ENCODE assay signal across 8 cellular contexts in the genomic region with DNA sequence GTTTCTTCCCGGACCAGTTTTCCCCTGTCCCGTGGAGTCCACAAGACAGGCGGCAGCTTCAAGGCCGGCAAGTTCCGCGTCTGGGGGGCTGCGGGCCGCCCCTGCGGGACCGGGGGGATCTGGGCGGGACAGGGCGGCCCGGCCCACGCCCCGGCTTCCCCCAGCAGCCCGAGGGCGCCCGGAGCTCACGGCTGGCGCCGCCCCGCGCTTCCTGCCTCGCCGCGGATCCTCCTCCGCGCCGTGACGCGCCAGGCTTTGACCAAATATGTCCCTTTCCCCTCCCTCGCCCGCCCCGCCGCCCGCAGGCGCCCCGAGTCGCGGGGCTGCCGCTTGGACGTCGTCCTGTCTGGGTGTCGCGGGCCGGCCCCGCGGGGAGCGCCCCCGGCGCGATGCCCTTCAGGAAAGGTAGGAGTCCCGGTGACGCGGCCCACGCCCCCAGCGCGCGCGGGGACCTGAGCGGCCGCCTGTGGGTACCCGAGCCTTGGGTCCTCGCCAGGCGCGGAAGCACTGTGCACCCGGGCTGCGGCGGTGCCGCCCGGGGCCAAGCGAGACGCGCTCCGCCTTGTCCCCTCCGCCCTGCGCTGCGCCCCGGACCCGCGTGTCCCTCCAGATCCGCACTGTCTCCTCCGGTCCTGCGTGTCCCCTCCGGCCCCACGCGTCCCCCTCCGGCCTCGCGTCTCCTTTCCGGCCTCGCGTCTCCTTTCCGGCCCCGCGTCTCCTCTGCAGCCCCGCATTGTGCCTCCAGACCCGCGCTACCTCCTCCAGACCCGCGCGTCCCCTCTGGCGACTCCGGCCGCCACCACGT. TPM values are rescaled to one million over a fixed set of nuclear protein-coding genes. Genes with fewer than 3 reads are reported as not detected.
A peak's percentile ranks its signal among the peaks of the same experiment; 100 is the strongest.
DNase-seq lines count a peak whose midpoint lies in the region; ATAC-seq and TF ChIP-seq lines count a peak whose summit lies in the region.

No MANE protein-coding gene starts in this region.

- no peaks in the 10 kb centered on the region for H3K9me3 ChIP-seq in HUES6 (ENCODE audit: control insufficient read depth, insufficient read depth, low read depth, low read length)
- no peaks in the 10 kb centered on the region for H3K9me3 ChIP-seq in parathyroid adenoma (ENCODE audit: control insufficient read depth, low read length)
- no peaks in the 10 kb centered on the region for H3K9me3 ChIP-seq in tibial artery

- H3K9ac ChIP-seq in HUES6 (ENCODE audit: low read length) (peak overlapping the region; percentile 85), parathyroid adenoma (peak overlapping the region; percentile 33)

- H3K4me3 ChIP-seq in HUES6 (ENCODE audit: low read depth, low read length) (peak overlapping the region; percentile 88), parathyroid adenoma (ENCODE audit: low read depth, low read length) (peak overlapping the region; percentile 78), tibial artery (peak overlapping the region; percentile 82 to 92)

- H3K4me2 ChIP-seq in parathyroid adenoma (ENCODE audit: low read length): peak overlapping the region; percentile 87

- peak overlapping the region; percentile 97 for H2AFZ ChIP-seq in parathyroid adenoma

- H3K4me3 Mint-ChIP-seq in activated naive CD8-positive, alpha-beta T cell treated with anti-CD3 and anti-CD28 coated beads for 36 hours: peak overlapping the region; percentile 84

- H3K4me1 ChIP-seq in HUES6 (ENCODE audit: control insufficient read depth, insufficient read depth, low read length): peaks cover 30% of the 10 kb centered on the region
- peaks cover 25% of the 10 kb centered on the region for H3K4me1 ChIP-seq in parathyroid adenoma
- peaks cover 0 to 46% (median 23%) of the 10 kb centered on the region in 4 donors for H3K4me1 ChIP-seq in tibial artery

- TF ChIP-seq CTCF in parathyroid adenoma (IDR thresholded peaks at IDR 0.05): no peak
- no peak for TF ChIP-seq CTCF in tibial artery (IDR thresholded peaks at IDR 0.05)

- H3K36me3 ChIP-seq in HUES6 (ENCODE audit: control insufficient read depth, insufficient read depth, low read length) (peaks cover 7% of the 10 kb centered on the region; the same call in 1 of the 2 replicates), parathyroid adenoma (ENCODE audit: control insufficient read depth, insufficient read depth, low read length) (no peaks in the 10 kb centered on the region), tibial artery (no peaks in the 10 kb centered on the region)

- peaks cover 75% of the 10 kb centered on the region for H3K4me1 Mint-ChIP-seq in activated naive CD8-positive, alpha-beta T cell treated with anti-CD3 and anti-CD28 coated beads for 36 hours

- peaks cover 14% of the 10 kb centered on the region for H3K79me2 ChIP-seq in parathyroid adenoma

- H3K27me3 Mint-ChIP-seq in activated naive CD8-positive, alpha-beta T cell treated with anti-CD3 and anti-CD28 coated beads for 36 hours: no peaks in the 10 kb centered on the region

- H3K36me3 Mint-ChIP-seq in activated naive CD8-positive, alpha-beta T cell treated with anti-CD3 and anti-CD28 coated beads for 36 hours: peaks cover 31% of the 10 kb centered on the region

- H3K9me3 Mint-ChIP-seq in activated naive CD8-positive, alpha-beta T cell treated with anti-CD3 and anti-CD28 coated beads for 36 hours: no peaks in the 10 kb centered on the region

- H3K27me3 ChIP-seq in HUES6 (ENCODE audit: control insufficient read depth, insufficient read depth, low read length) (peaks cover 18% of the 10 kb centered on the region), parathyroid adenoma (ENCODE audit: control insufficient read depth, insufficient read depth, low read length) (no peaks in the 10 kb centered on the region), tibial artery (peaks cover 0 to 3% of the 10 kb centered on the region in 2 donors)

- peak; percentile 73 for DNase-seq in DMS114 treated with DMSO at 0.1 percent for 48 hours (lab: John Stamatoyannopoulos, UW; ENCODE audit: unreplicated experiment)
- DNase-seq in SKM-1 treated with dmso at 0.1 percent for 144 hours (lab: John Stamatoyannopoulos, UW; ENCODE audit: unreplicated experiment): peak; percentile 49
- peak; percentile 93 for DNase-seq in activated naive CD8-positive, alpha-beta T cell treated with anti-CD3 and anti-CD28 coated beads for 36 hours
- peak; percentile 97 for DNase-seq in Right ventricle myocardium superior
- peak; percentile 92 to 94 for DNase-seq in tibial artery

- ATAC-seq in GM21447 (IDR thresholded peaks at IDR 0.05; ENCODE audit: unreplicated experiment) (peak; percentile 62), Right ventricle myocardium superior (ENCODE audit: poor library complexity) (peak; percentile 97)

- peak overlapping the region; percentile 83 for H3K27ac Mint-ChIP-seq in activated naive CD8-positive, alpha-beta T cell treated with anti-CD3 and anti-CD28 coated beads for 36 hours

- peak overlapping the region; percentile 49; the same call in 1 of the 2 replicates for H3K27ac ChIP-seq in HUES6 (ENCODE audit: low read depth, low read length)
- peak overlapping the region; percentile 63 for H3K27ac ChIP-seq in parathyroid adenoma
- peak overlapping the region; percentile 82 to 89 for H3K27ac ChIP-seq in tibial artery

- intact Hi-C loops in Right ventricle myocardium superior (cut with DNase I) (loop anchor here (5.0 kb wide), 1 partner anchor 38 kb away; no protein-coding TSS in a partner anchor), tibial artery (cut with DNase I; ENCODE audit: low total_unique reads) (loop anchor here (2.0 kb wide), 1 partner anchor 60 kb away; no protein-coding TSS in a partner anchor)

RNA-seq across cellular contexts. Expression of a gene that starts 56.0 kb away (rescaled TPM):
- 100 to 1,000 TPM; 337 to 355 TPM for total RNA-seq in activated naive CD8-positive, alpha-beta T cell treated with anti-CD3 and anti-CD28 coated beads for 36 hours
- 64.3 TPM for total RNA-seq in Right ventricle myocardium superior

RNA-seq across cellular contexts. Expression of a gene that starts 57.9 kb away (rescaled TPM):
- 10 to 100 TPM; 72.6 to 73.0 TPM for total RNA-seq in activated naive CD8-positive, alpha-beta T cell treated with anti-CD3 and anti-CD28 coated beads for 36 hours
- 24.7 TPM for total RNA-seq in Right ventricle myocardium superior

Comparison
In these comparisons a context has a peak if more than half of its experiments do, and no peak if none do; other contexts are left out.
1. Peak in every context shown above with its lines: DNase-seq, ATAC-seq, H3K4me3 ChIP-seq and H3K27ac ChIP-seq.